In the genomic region with DNA sequence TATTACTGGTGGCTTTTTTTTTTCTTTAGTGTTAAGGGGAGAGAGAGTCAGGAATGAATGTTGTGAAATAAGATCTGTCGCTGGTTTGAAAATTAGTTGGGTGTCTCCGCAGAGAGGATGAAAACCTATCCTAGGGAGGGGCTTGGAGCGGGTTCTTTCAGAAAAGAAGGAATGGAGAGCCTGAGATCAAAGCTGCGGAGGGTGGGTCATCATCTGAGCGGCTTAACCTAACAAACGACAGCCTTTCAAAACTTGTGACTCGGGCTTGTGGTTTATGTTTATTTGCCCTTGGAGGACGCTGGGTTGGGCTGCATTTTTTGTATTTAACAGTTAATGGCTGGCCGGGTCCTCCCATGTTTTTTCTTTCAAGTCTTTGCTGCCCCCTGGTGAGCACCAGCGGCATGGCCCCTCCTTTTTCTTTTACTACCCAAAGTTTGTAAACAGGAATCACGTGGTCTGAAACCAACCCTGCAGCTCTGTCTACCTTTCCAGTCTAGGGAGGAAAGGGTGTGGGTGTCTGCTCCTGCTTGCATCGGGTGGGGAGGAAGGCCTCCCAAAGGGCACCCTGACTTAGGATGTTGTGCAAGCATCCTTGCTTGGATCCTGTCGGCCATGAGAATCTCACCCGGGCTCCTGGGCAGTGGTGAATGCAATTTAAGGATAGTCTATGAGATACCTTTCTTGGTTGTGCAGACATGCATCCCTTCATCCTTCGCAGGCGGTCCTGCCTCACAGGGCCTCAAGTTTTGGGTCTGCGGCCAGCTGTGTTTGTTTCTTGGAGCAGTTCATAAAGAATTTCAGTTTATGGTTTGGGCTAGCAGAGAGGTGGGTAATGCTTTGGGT, we compare ENCODE assay signal across 8 cellular contexts. TPM values are rescaled to one million over a fixed set of nuclear protein-coding genes. Genes with fewer than 3 reads are reported as not detected.
DNase-seq lines count a peak whose midpoint lies in the region; ATAC-seq lines count a peak whose summit lies in the region.

No MANE protein-coding gene starts in this region.

- in situ Hi-C loops in Caki2 (cut with HindIII; ENCODE audit: low pct_unique_long_range_greater_than_20kb, low sequenced_read_pairs): no loop called here

- peak; percentile 99 for DNase-seq in Caki2 (ENCODE audit: low read depth)
- DNase-seq in NCI-H510A (lab: John Stamatoyannopoulos, UW): peak; percentile 92
- peak; percentile 88 for DNase-seq in activated CD4-positive, CD25-positive, alpha-beta regulatory T cell treated with anti-CD3 and anti-CD28 coated beads, Interleukin-2, amount 50 U/mL, for 72 hours
- peak; percentile 95 for DNase-seq in cerebellar cortex (ENCODE audit: low spot score)
- peak; percentile 96 for DNase-seq in islet precursor cell
- DNase-seq in stimulated activated CD4-positive, alpha-beta T cell treated with anti-CD3 and anti-CD28 coated beads, Interleukin-12 subunit alpha, Interleukin-12 subunit beta, amount 100 ng/mL, for 24 hours (ENCODE audit: low read depth in 2 of 2): peak; percentile 79 to 88

- ATAC-seq in HG03097 (IDR thresholded peaks at IDR 0.05; ENCODE audit: low FRiP score, unreplicated experiment) (peak; percentile 28), GM21737 (IDR thresholded peaks at IDR 0.05; ENCODE audit: unreplicated experiment) (no peak)

RNA-seq across cellular contexts. Expression of gene PIM1, which starts 2.2 kb away (rescaled TPM):
- total RNA-seq in Caki2 (2014; rRNA removed; shearing (Covaris generic); ENCODE audit: low replicate concordance): 17.0 and 21.5 TPM in 2 replicates
